1 cellular context compared by ENCODE assay signal in genomic region chr5:14683906-14684455, GRCh38.
A peak's percentile ranks its signal among the peaks of the same experiment; 100 is the strongest.
TF ChIP-seq lines count a peak whose summit lies in the region.

No MANE protein-coding gene starts in this region.

TF ChIP-seq in SK-N-SH treated with all-trans-retinoic acid at 6 μM for 48 hours, 23 proteins besides CTCF, POLR2A, EP300 and RAD21 (continued from another document):
- TF ChIP-seq POU6F1 (CRISPR knock-in tag; IDR thresholded peaks at IDR 0.05; ENCODE audit: borderline replicate concordance, low read depth): no peak
- TF ChIP-seq ZNF565 (CRISPR knock-in tag; conservative IDR thresholded peaks at IDR 0.05; ENCODE audit: low read depth): no peak
- TF ChIP-seq RARB (CRISPR knock-in tag; IDR thresholded peaks at IDR 0.05): no peak
- TF ChIP-seq ZC3H10 (CRISPR knock-in tag; IDR thresholded peaks at IDR 0.05): peak; percentile 80; the same call in 1 of the 2 replicates
- 0 out of 2 replicates have a peak, but pooled peaks have one; percentile 15 for TF ChIP-seq TCF4 (CRISPR knock-in tag; IDR thresholded peaks at IDR 0.05; ENCODE audit: borderline replicate concordance)
- TF ChIP-seq, protein P1, sequence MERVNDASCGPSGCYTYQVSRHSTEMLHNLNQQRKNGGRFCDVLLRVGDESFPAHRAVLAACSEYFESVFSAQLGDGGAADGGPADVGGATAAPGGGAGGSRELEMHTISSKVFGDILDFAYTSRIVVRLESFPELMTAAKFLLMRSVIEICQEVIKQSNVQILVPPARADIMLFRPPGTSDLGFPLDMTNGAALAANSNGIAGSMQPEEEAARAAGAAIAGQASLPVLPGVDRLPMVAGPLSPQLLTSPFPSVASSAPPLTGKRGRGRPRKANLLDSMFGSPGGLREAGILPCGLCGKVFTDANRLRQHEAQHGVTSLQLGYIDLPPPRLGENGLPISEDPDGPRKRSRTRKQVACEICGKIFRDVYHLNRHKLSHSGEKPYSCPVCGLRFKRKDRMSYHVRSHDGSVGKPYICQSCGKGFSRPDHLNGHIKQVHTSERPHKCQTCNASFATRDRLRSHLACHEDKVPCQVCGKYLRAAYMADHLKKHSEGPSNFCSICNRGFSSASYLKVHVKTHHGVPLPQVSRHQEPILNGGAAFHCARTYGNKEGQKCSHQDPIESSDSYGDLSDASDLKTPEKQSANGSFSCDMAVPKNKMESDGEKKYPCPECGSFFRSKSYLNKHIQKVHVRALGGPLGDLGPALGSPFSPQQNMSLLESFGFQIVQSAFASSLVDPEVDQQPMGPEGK (CRISPR knock-in tag; IDR thresholded peaks at IDR 0.05; ENCODE audit: borderline replicate concordance): peak; percentile 55; the same call in 1 of the 2 replicates
- no peak for TF ChIP-seq ZFP3 (CRISPR knock-in tag; IDR thresholded peaks at IDR 0.05)
- TF ChIP-seq OSR1 (CRISPR knock-in tag; IDR thresholded peaks at IDR 0.05): no peak
- TF ChIP-seq TSHZ2 (CRISPR knock-in tag; IDR thresholded peaks at IDR 0.05): no peak
- TF ChIP-seq ISL1 (CRISPR knock-in tag; IDR thresholded peaks at IDR 0.05): peak; percentile 91
- no peak for TF ChIP-seq ZNF8 (CRISPR knock-in tag; IDR thresholded peaks at IDR 0.05)
